In the genomic region with DNA sequence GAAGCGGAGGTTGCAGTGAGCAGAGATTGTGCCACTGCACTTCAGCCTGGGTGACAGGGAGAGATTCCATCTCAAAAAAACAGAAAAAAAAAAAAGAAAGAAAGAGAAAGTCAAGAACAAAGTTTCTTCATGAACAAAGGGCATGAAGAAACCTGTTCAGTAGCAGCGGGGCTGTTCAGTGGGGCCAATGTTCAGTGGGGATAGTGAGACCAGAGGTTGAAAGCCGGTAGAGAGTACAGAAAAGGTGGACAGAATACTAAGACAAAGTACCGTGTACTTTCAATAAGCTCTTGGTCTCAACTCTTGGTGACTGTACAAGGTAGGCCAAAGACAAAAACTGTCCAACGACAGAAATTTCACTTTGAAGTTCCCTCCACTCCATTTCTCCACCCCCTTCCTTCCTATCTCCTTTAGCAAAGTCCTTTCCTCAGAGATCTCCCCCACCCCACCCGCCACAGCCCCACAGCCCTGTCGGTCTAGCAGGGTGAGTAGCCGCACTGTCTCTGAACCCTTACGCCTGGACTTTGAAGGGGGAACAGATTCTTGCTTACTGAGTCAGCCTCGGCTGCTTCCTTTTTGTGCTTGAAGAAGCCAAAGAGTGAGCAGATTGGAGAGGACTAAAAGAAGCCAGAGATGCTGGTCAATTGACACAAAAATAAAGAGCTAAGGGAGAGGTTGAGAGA, we compare ENCODE assay signal across 9 cellular contexts. TPM values are rescaled to one million over a fixed set of nuclear protein-coding genes. Genes with fewer than 3 reads are reported as not detected.
DNase-seq lines count a peak whose midpoint lies in the region; ATAC-seq and TF ChIP-seq lines count a peak whose summit lies in the region.
"Had no signal": no experiment of that assay in that cellular context is flagged by ENCODE, and none has a peak within 500 bp of the region (broad histone marks: within the 10 kb centered on the region; RNA-seq: fewer than 3 reads in every experiment).

No MANE protein-coding gene starts in this region.

- H3K27ac ChIP-seq in cardiac muscle cell, result peak overlapping the region; percentile 73
- H3K27ac ChIP-seq in lower lobe of right lung, result peak overlapping the region; percentile 72
- peak overlapping the region in 1 of 2 donors; percentile 42 for H3K27ac ChIP-seq in aorta (ENCODE audit: low read depth in 1 of 2, low read length in 2 of 2)

- H3K27me3 ChIP-seq in cardiac muscle cell, result no peaks in the 10 kb centered on the region
- no peaks in the 10 kb centered on the region for H3K27me3 ChIP-seq in lower lobe of right lung (ENCODE audit: low read depth)
- H3K27me3 ChIP-seq in aorta (ENCODE audit: control insufficient read depth in 1 of 2, insufficient read depth in 2 of 2, low read length in 1 of 2), result no peaks in the 10 kb centered on the region

- ATAC-seq in lower lobe of right lung, result peak; percentile 65 to 75
- no peak for ATAC-seq in aorta (ENCODE audit: low FRiP score)
- ATAC-seq: activated CD4-positive, alpha-beta T cell treated with anti-CD3 and anti-CD28 coated beads for 36 hours had no signal

- DNase-seq in cardiac muscle cell (ENCODE audit: low read depth in 1 of 2, low spot score in 1 of 2) (peak in 1 of 2 donors; percentile 94), cardiac septum (ENCODE audit: low spot score) (no peak), choroid plexus epithelial cell (ENCODE audit: low read depth) (peak; percentile 95), lower lobe of right lung (peak; percentile 70), aorta (peak; percentile 83 to 88), NCI-H2196 (lab: John Stamatoyannopoulos, UW; ENCODE audit: unreplicated experiment) (no peak), cortex of kidney (lab: John Stamatoyannopoulos, UW) (no peak)
- DNase-seq in effector CD4-positive, alpha-beta T cell, result no peak
- DNase-seq: activated CD4-positive, alpha-beta T cell treated with anti-CD3 and anti-CD28 coated beads for 36 hours had no signal

- H3K9me3 ChIP-seq in cardiac muscle cell (ENCODE audit: low read depth) (no peaks in the 10 kb centered on the region), lower lobe of right lung (no peaks in the 10 kb centered on the region), aorta (ENCODE audit: control insufficient read depth, low read length) (no peaks in the 10 kb centered on the region)

- TF ChIP-seq CTCF in cardiac muscle cell (IDR thresholded peaks at IDR 0.05; ENCODE audit: low read depth, low read length), result no peak
- no peak for TF ChIP-seq CTCF in choroid plexus epithelial cell (conservative IDR thresholded peaks at IDR 0.05; ENCODE audit: low read depth, low read length)
- TF ChIP-seq CTCF in lower lobe of right lung (IDR thresholded peaks at IDR 0.05), result no peak

- H3K36me3 ChIP-seq in cardiac muscle cell, result no peaks in the 10 kb centered on the region
- no peaks in the 10 kb centered on the region for H3K36me3 ChIP-seq in lower lobe of right lung
- H3K36me3 ChIP-seq in aorta (ENCODE audit: control insufficient read depth in 1 of 2, insufficient read depth in 2 of 2, low read length in 1 of 2), result no peaks in the 10 kb centered on the region

- 50 to 59% methylated on average over 10 of the region's 10 CpGs for WGBS in aorta, 2 donors

- H3K4me3 ChIP-seq in cardiac muscle cell (no peak overlapping the region), choroid plexus epithelial cell (ENCODE audit: low read depth, low read length) (no peak overlapping the region), lower lobe of right lung (no peak overlapping the region), aorta (ENCODE audit: low read length in 2 of 2) (no peak overlapping the region)

- peaks cover 41% of the 10 kb centered on the region for H3K4me1 ChIP-seq in cardiac muscle cell (ENCODE audit: low read depth)
- peaks cover 31% of the 10 kb centered on the region for H3K4me1 ChIP-seq in lower lobe of right lung
- peaks cover 4 to 7% of the 10 kb centered on the region in 2 donors for H3K4me1 ChIP-seq in aorta (ENCODE audit: control insufficient read depth in 1 of 2, insufficient read depth in 2 of 2, low read length in 2 of 2)

- intact Hi-C loops in cardiac septum (cut with DNase I), result no loop called here
- intact Hi-C loops in lower lobe of right lung (cut with DNase I), result no loop called here
- intact Hi-C loops in aorta (cut with DNase I), result loop anchor here in 1 of 2 donors (10.0 kb wide), 1 partner anchor 60 kb away; no protein-coding TSS in a partner anchor

RNA-seq across cellular contexts. Expression of gene FOS, which starts 44.3 kb away (rescaled TPM):
- 44.3 and 66.0 TPM in 2 replicates for total RNA-seq in cardiac muscle cell
- 45.3 and 55.3 TPM in 2 replicates for polyA plus RNA-seq in cardiac muscle cell
- total RNA-seq in cardiac septum, result 25.8 TPM
- 302 TPM for total RNA-seq in lower lobe of right lung
- total RNA-seq in aorta, result 1,000 to 10,000 TPM in 1 of 2 donors, 100 to 1,000 TPM in 1; 129 to 2,160 TPM
- polyA plus RNA-seq in aorta, result 100 to 1,000 TPM; 154 to 504 TPM

RNA-seq across cellular contexts. Expression of gene TMED10, which starts 57.9 kb away (rescaled TPM):
- total RNA-seq in cardiac muscle cell (158 and 206 TPM in 2 replicates), cardiac septum (283 TPM), lower lobe of right lung (286 TPM), aorta (100 to 1,000 TPM; 249 to 277 TPM)
- polyA plus RNA-seq in cardiac muscle cell (259 and 295 TPM in 2 replicates), aorta (100 to 1,000 TPM; 114 to 139 TPM)

Comparison
In these comparisons a context has a peak if more than half of its experiments do, and no peak if none do; other contexts are left out.
1. DNase-seq: peak in choroid plexus epithelial cell (single experiment), lower lobe of right lung (single experiment) and aorta (2 of 2); none in cardiac septum (single experiment), NCI-H2196 (single experiment), effector CD4-positive, alpha-beta T cell (single experiment) and cortex of kidney (single experiment).